11 cellular contexts compared by ENCODE assay signal in genomic region chr17:82754297-82755208, GRCh38. TPM values are rescaled to one million over a fixed set of nuclear protein-coding genes. Genes with fewer than 3 reads are reported as not detected.
DNase-seq lines count a peak whose midpoint lies in the region; ATAC-seq and TF ChIP-seq lines count a peak whose summit lies in the region.
"Had no signal": no experiment of that assay in that cellular context is flagged by ENCODE, and none has a peak within 500 bp of the region (broad histone marks: within the 10 kb centered on the region; RNA-seq: fewer than 3 reads in every experiment).

No MANE protein-coding gene starts in this region.

- no peak for TF ChIP-seq CTCF in GM20000 (IDR thresholded peaks at IDR 0.05; ENCODE audit: extremely low read depth, missing control alignments)

- H3K4me1 Mint-ChIP-seq in activated T-cell treated with anti-CD3 and anti-CD28 coated beads, Interleukin-2, amount 50 U/mL, for 24 hours (ENCODE audit: low read depth) = peaks cover 24% of the 10 kb centered on the region

- in situ Hi-C loops in SK-MEL-5 (cut with HindIII; ENCODE audit: low pct_unique_long_range_greater_than_20kb, low sequenced_read_pairs) = no loop called here

- no peak overlapping the region for H3K27ac Mint-ChIP-seq in activated T-cell treated with anti-CD3 and anti-CD28 coated beads, Interleukin-2, amount 50 U/mL, for 24 hours
- H3K27ac Mint-ChIP-seq: CD14-positive monocyte had no signal

- DNase-seq in activated T-cell treated with anti-CD3 and anti-CD28 coated beads, Interleukin-2, amount 50 U/mL, for 24 hours = no peak
- DNase-seq in activated T-cell treated with anti-CD3 and anti-CD28 coated beads, Interleukin-2, amount 50 U/mL, for 48 hours = no peak
- DNase-seq in SK-MEL-5 (ENCODE audit: low read depth, low spot score) (peak; percentile 17), foreskin melanocyte (peak; percentile 40), renal cortical epithelial cell (ENCODE audit: low read depth) (peak; percentile 68), EL (no peak), GM20000 (ENCODE audit: low spot score) (no peak)
- DNase-seq: stimulated activated CD4-positive, alpha-beta T cell treated with anti-CD3 and anti-CD28 coated beads, Interleukin-2, amount 100 ng/mL, for 48 hours had no signal

- peaks cover 48% of the 10 kb centered on the region for H3K36me3 Mint-ChIP-seq in activated T-cell treated with anti-CD3 and anti-CD28 coated beads, Interleukin-2, amount 50 U/mL, for 24 hours (ENCODE audit: low read depth)

- H3K4me3 Mint-ChIP-seq in activated T-cell treated with anti-CD3 and anti-CD28 coated beads, Interleukin-2, amount 50 U/mL, for 24 hours = peak overlapping the region; percentile 89

- no peaks in the 10 kb centered on the region for H3K27me3 Mint-ChIP-seq in activated T-cell treated with anti-CD3 and anti-CD28 coated beads, Interleukin-2, amount 50 U/mL, for 24 hours

- no peaks in the 10 kb centered on the region for H3K9me3 Mint-ChIP-seq in activated T-cell treated with anti-CD3 and anti-CD28 coated beads, Interleukin-2, amount 50 U/mL, for 24 hours

- no peak for ATAC-seq in GM21717 (IDR thresholded peaks at IDR 0.05; ENCODE audit: unreplicated experiment)

RNA-seq across cellular contexts. Expression of gene TBCD, which starts 2.7 kb away (rescaled TPM):
- 13.6 and 23.5 TPM in 2 replicates for total RNA-seq in SK-MEL-5 (2014; rRNA removed; shearing (Covaris generic))
- 25.8 and 38.3 TPM in 2 replicates for polyA plus RNA-seq in SK-MEL-5 (2015; cell fraction: cytosol; rRNA removed)
- polyA plus RNA-seq in SK-MEL-5 (2015; cell fraction: nucleus; rRNA removed) = 76.0 and 89.3 TPM in 2 replicates
- total RNA-seq in renal cortical epithelial cell = 10.6 and 38.5 TPM in 2 replicates

RNA-seq across cellular contexts. Expression of gene FN3K, which starts 19.1 kb away (rescaled TPM):
- total RNA-seq in SK-MEL-5 (2014; rRNA removed; shearing (Covaris generic)) = 1.1 and 1.7 TPM in 2 replicates
- polyA plus RNA-seq in SK-MEL-5 (2015; cell fraction: cytosol; rRNA removed) = 2.9 and 3.5 TPM in 2 replicates
- 6.3 and 9.6 TPM in 2 replicates for polyA plus RNA-seq in SK-MEL-5 (2015; cell fraction: nucleus; rRNA removed)
- total RNA-seq in renal cortical epithelial cell = 3.6 and 16.8 TPM in 2 replicates
- total RNA-seq: RPMI7951 had no signal
- polyA plus RNA-seq: CD14-positive monocyte had no signal

RNA-seq across cellular contexts. Expression of gene FN3KRP, which starts 38.0 kb away (rescaled TPM):
- 19.8 and 22.1 TPM in 2 replicates for total RNA-seq in SK-MEL-5 (2014; rRNA removed; shearing (Covaris generic))
- polyA plus RNA-seq in SK-MEL-5 (2015; cell fraction: cytosol; rRNA removed) = 25.0 and 29.1 TPM in 2 replicates
- 11.1 and 20.9 TPM in 2 replicates for polyA plus RNA-seq in SK-MEL-5 (2015; cell fraction: nucleus; rRNA removed)
- total RNA-seq in renal cortical epithelial cell = 18.8 and 21.3 TPM in 2 replicates

RNA-seq across cellular contexts. Expression of gene RAB40B, which starts 56.1 kb away (rescaled TPM):
- 3.5 and 4.8 TPM in 2 replicates for total RNA-seq in SK-MEL-5 (2014; rRNA removed; shearing (Covaris generic))
- polyA plus RNA-seq in SK-MEL-5 (2015; cell fraction: cytosol; rRNA removed) = 6.3 and 10.4 TPM in 2 replicates
- polyA plus RNA-seq in SK-MEL-5 (2015; cell fraction: nucleus; rRNA removed) = 6.4 and 23.8 TPM in 2 replicates
- total RNA-seq in renal cortical epithelial cell = 11.1 and 31.5 TPM in 2 replicates

Comparison
In these comparisons a context has a peak if more than half of its experiments do, and no peak if none do; other contexts are left out.
1. DNase-seq: peak in SK-MEL-5 (single experiment), foreskin melanocyte (single experiment) and renal cortical epithelial cell (single experiment); none in activated T-cell treated with anti-CD3 and anti-CD28 coated beads, Interleukin-2, amount 50 U/mL, for 24 hours (single experiment), activated T-cell treated with anti-CD3 and anti-CD28 coated beads, Interleukin-2, amount 50 U/mL, for 48 hours (0 of 2), EL (single experiment) and GM20000 (single experiment).